Comparison of ENCODE assay signal across 27 cellular contexts in genomic region chr13:76684336-76684735, GRCh38.
"Had no signal": no experiment of that assay in that cellular context is flagged by ENCODE, and none has a peak within 500 bp of the region (broad histone marks: within the 10 kb centered on the region; RNA-seq: fewer than 3 reads in every experiment).

No MANE protein-coding gene starts in this region.

- H3K27me3 Mint-ChIP-seq: activated CD4-positive, alpha-beta memory T cell treated with anti-CD3 and anti-CD28 coated beads for 36 hours had no signal

- ATAC-seq: body of pancreas; natural killer cell treated with Interleukin-12 subunit alpha and Interleukin-12 subunit beta and Interleukin-15 and Interleukin-18, amount 100 ng/mL, for 72 hours; pancreas; psoas muscle; stimulated activated effector memory CD8-positive, alpha-beta T cell treated with anti-CD3 and anti-CD28 coated beads, Interleukin-12 subunit alpha, Interleukin-12 subunit beta, amount 100 ng/mL, for 72 hours had no signal

- H3K27ac ChIP-seq: body of pancreas, cardiac muscle cell, esophagus squamous epithelium, hepatocyte, left lung, pancreas, psoas muscle, right atrium auricular region, vagina had no signal

- H3K79me2 ChIP-seq: hepatocyte had no signal

- H3K4me3 Mint-ChIP-seq: activated CD4-positive, alpha-beta memory T cell treated with anti-CD3 and anti-CD28 coated beads for 36 hours; activated naive CD8-positive, alpha-beta T cell treated with anti-CD3 and anti-CD28 coated beads, Interleukin-2, amount 10 ng/mL, durations not matched to agents 7 days and 5 days; immature natural killer cell; natural killer cell treated with Interleukin-12 subunit alpha and Interleukin-12 subunit beta and Interleukin-15 and Interleukin-18, amount 100 ng/mL, for 72 hours; stimulated activated effector memory CD8-positive, alpha-beta T cell treated with anti-CD3 and anti-CD28 coated beads, Interleukin-12 subunit alpha, Interleukin-12 subunit beta, amount 100 ng/mL, for 72 hours; T-helper 1 cell treated with Interleukin-12 subunit alpha and Interleukin-12 subunit beta and Interleukin-4 antibody, amounts not matched to agents 30 μg/mL and 1 μg/mL, for 36 hours had no signal

- H3K4me1 ChIP-seq: esophagus squamous epithelium, psoas muscle, transverse colon, vagina had no signal

- H3K36me3 Mint-ChIP-seq: activated CD4-positive, alpha-beta memory T cell treated with anti-CD3 and anti-CD28 coated beads for 36 hours; activated naive CD8-positive, alpha-beta T cell treated with anti-CD3 and anti-CD28 coated beads, Interleukin-2, amount 10 ng/mL, durations not matched to agents 7 days and 5 days; immature natural killer cell; natural killer cell treated with Interleukin-12 subunit alpha and Interleukin-12 subunit beta and Interleukin-15 and Interleukin-18, amount 100 ng/mL, for 72 hours; stimulated activated effector memory CD8-positive, alpha-beta T cell treated with anti-CD3 and anti-CD28 coated beads, Interleukin-12 subunit alpha, Interleukin-12 subunit beta, amount 100 ng/mL, for 72 hours had no signal

- H3K9me3 Mint-ChIP-seq: activated CD4-positive, alpha-beta memory T cell treated with anti-CD3 and anti-CD28 coated beads for 36 hours; activated naive CD8-positive, alpha-beta T cell treated with anti-CD3 and anti-CD28 coated beads, Interleukin-2, amount 10 ng/mL, durations not matched to agents 7 days and 5 days; natural killer cell treated with Interleukin-12 subunit alpha and Interleukin-12 subunit beta and Interleukin-15 and Interleukin-18, amount 100 ng/mL, for 72 hours; stimulated activated effector memory CD8-positive, alpha-beta T cell treated with anti-CD3 and anti-CD28 coated beads, Interleukin-12 subunit alpha, Interleukin-12 subunit beta, amount 100 ng/mL, for 72 hours; T-helper 1 cell treated with Interleukin-12 subunit alpha and Interleukin-12 subunit beta and Interleukin-4 antibody, amounts not matched to agents 30 μg/mL and 1 μg/mL, for 36 hours had no signal

- H3K9me3 ChIP-seq: body of pancreas, esophagus squamous epithelium, pancreas, psoas muscle, right atrium auricular region, transverse colon, vagina had no signal

- H3K4me3 ChIP-seq: cardiac muscle cell, esophagus squamous epithelium, hepatocyte, left lung, pancreas, psoas muscle, right atrium auricular region, transverse colon, vagina had no signal

- H2AFZ ChIP-seq: hepatocyte had no signal

- H3K4me1 Mint-ChIP-seq: activated naive CD8-positive, alpha-beta T cell treated with anti-CD3 and anti-CD28 coated beads, Interleukin-2, amount 10 ng/mL, durations not matched to agents 7 days and 5 days; immature natural killer cell; stimulated activated effector memory CD8-positive, alpha-beta T cell treated with anti-CD3 and anti-CD28 coated beads, Interleukin-12 subunit alpha, Interleukin-12 subunit beta, amount 100 ng/mL, for 72 hours had no signal

- H3K27me3 ChIP-seq: body of pancreas, cardiac muscle cell, esophagus squamous epithelium, hepatocyte, left lung, pancreas, right atrium auricular region, transverse colon, vagina had no signal

- H3K4me2 ChIP-seq: hepatocyte had no signal

- DNase-seq: activated CD4-positive, alpha-beta memory T cell treated with anti-CD3 and anti-CD28 coated beads for 36 hours; activated CD4-positive, alpha-beta T cell treated with anti-CD3 and anti-CD28 coated beads for 4 hours; activated CD4-positive, CD25-positive, alpha-beta regulatory T cell; activated naive CD4-positive, alpha-beta T cell treated with Interleukin-2 at 50 U/mL for 16 hours; activated naive CD8-positive, alpha-beta T cell treated with anti-CD3 and anti-CD28 coated beads, Interleukin-2, amount 10 ng/mL, durations not matched to agents 7 days and 5 days; activated T-cell treated with anti-CD3 and anti-CD28 coated beads, Interleukin-2, amount 50 U/mL, for 48 hours; body of pancreas; effector memory CD4-positive, alpha-beta T cell; esophagus squamous epithelium; foreskin melanocyte; glutamatergic neuron; immature natural killer cell; kidney glomerular epithelial cell; left lung; mammary epithelial cell; midbrain; pancreas; psoas muscle; stimulated activated CD4-positive, alpha-beta T cell treated with anti-CD3 and anti-CD28 coated beads, Interleukin-1b, Interleukin-23, amount 100 ng/mL, for 48 hours; transverse colon had no signal

- H3K27ac Mint-ChIP-seq: activated CD4-positive, alpha-beta memory T cell treated with anti-CD3 and anti-CD28 coated beads for 36 hours; activated naive CD8-positive, alpha-beta T cell treated with anti-CD3 and anti-CD28 coated beads, Interleukin-2, amount 10 ng/mL, durations not matched to agents 7 days and 5 days; immature natural killer cell; natural killer cell treated with Interleukin-12 subunit alpha and Interleukin-12 subunit beta and Interleukin-15 and Interleukin-18, amount 100 ng/mL, for 72 hours; stimulated activated effector memory CD8-positive, alpha-beta T cell treated with anti-CD3 and anti-CD28 coated beads, Interleukin-12 subunit alpha, Interleukin-12 subunit beta, amount 100 ng/mL, for 72 hours; T-helper 1 cell treated with Interleukin-12 subunit alpha and Interleukin-12 subunit beta and Interleukin-4 antibody, amounts not matched to agents 30 μg/mL and 1 μg/mL, for 36 hours had no signal

- H3K36me3 ChIP-seq: cardiac muscle cell, esophagus squamous epithelium, left lung, pancreas, right atrium auricular region, transverse colon, vagina had no signal
